8 cellular contexts compared by ENCODE assay signal in the genomic region with DNA sequence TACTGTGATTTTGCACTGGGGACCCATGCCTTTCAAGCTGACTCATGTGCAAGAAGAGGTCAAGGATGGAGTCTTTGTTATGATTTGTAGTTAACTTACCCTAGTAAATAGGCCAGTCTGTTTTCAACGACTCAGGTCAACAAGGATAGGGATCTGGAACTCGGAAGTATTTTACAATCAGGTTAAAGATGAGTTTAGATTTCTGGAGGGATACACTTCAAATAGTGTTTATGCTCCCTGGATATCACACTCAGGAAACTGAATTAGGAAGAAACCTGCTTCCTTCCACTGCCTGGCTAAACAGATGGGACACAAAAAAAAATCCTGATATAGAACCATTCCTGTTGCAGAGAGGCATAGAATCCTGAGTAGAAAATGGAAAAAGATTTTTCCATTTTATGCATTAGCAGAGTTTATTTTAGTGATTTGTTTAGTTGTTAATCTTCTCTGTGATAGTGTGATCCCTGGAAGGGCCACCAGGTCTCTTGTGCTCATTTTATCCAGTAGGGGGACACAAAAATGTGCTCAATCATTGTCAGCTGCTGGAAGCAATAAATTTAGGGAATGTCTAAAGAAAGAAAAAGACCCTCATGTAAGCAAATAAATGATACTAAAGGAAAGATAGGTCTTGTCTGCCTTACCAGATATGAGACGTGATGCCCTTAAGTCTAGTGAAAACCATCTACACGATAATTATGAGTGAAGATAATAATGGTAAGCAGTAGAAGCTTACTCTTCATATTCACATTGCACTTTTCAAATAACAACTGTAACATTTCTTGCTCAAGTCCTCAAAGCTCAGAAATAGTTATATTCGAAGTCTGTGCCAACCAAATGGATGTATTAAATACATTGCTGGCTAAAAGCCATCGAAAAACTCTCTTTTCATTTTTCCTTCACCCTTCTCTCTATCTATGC.
DNase-seq lines count a peak whose midpoint lies in the region; ATAC-seq lines count a peak whose summit lies in the region.

No MANE protein-coding gene starts in this region.

- ATAC-seq in naive thymus-derived CD8-positive, alpha-beta T cell: peak; percentile 41 to 42
- no peak for ATAC-seq in HG03571 (IDR thresholded peaks at IDR 0.05; ENCODE audit: unreplicated experiment)

- H3K27ac Mint-ChIP-seq in naive thymus-derived CD8-positive, alpha-beta T cell: peak overlapping the region; percentile 9 to 94 (median 76)

- no peaks in the 10 kb centered on the region for H3K27me3 Mint-ChIP-seq in naive thymus-derived CD8-positive, alpha-beta T cell

- no peaks in the 10 kb centered on the region for H3K36me3 Mint-ChIP-seq in naive thymus-derived CD8-positive, alpha-beta T cell

- POLR2A ChIA-PET in naive thymus-derived CD8-positive, alpha-beta T cell (lab: Charles Lee): interaction anchor here (0.7 to 1.7 kb wide), 2 partner anchors 247 to 724 kb away, joined by 3 to 4 read pairs; no protein-coding TSS in a partner anchor

- H3K4me3 Mint-ChIP-seq in naive thymus-derived CD8-positive, alpha-beta T cell: peak overlapping the region in 9 of 10 donors; percentile 26 to 81 (median 57)

- H3K4me1 Mint-ChIP-seq in naive thymus-derived CD8-positive, alpha-beta T cell: peaks cover 27 to 51% (median 37%) of the 10 kb centered on the region in 4 donors

- DNase-seq in NCI-H510A treated with DMSO at 0.1 percent for 48 hours (lab: John Stamatoyannopoulos, UW) (peak; percentile 83), NCI-H510A (lab: John Stamatoyannopoulos, UW) (no peak), NCI-H748 (lab: John Stamatoyannopoulos, UW; ENCODE audit: unreplicated experiment) (peak; percentile 63), dermis blood vessel endothelial cell (peak; percentile 45), A172 (ENCODE audit: low spot score) (no peak)
- DNase-seq in naive thymus-derived CD8-positive, alpha-beta T cell: peak in 2 of 10 donors; percentile 18 to 21
- no peak for DNase-seq in NK-92 treated with Interleukin-12 subunit alpha and Interleukin-12 subunit beta, amount 100 ng/mL, for 24 hours (lab: John Stamatoyannopoulos, UW)

- H3K9me3 Mint-ChIP-seq in naive thymus-derived CD8-positive, alpha-beta T cell: no peaks in the 10 kb centered on the region

Comparison
In these comparisons a context has a peak if more than half of its experiments do, and no peak if none do; other contexts are left out.
1. DNase-seq: peak in NCI-H510A treated with DMSO at 0.1 percent for 48 hours (single experiment), NCI-H748 (single experiment) and dermis blood vessel endothelial cell (single experiment); none in NCI-H510A (single experiment), A172 (single experiment) and NK-92 treated with Interleukin-12 subunit alpha and Interleukin-12 subunit beta, amount 100 ng/mL, for 24 hours (single experiment).